Comparison of ENCODE assay signal across 19 cellular contexts in genomic region chr14:50744242-50744641, GRCh38.
DNase-seq lines count a peak whose midpoint lies in the region; ATAC-seq and TF ChIP-seq lines count a peak whose summit lies in the region.
"Had no signal": no experiment of that assay in that cellular context is flagged by ENCODE, and none has a peak within 500 bp of the region (broad histone marks: within the 10 kb centered on the region; RNA-seq: fewer than 3 reads in every experiment).

No MANE protein-coding gene starts in this region.

- no peaks in the 10 kb centered on the region for H3K4me1 ChIP-seq in CD8-positive, alpha-beta T cell (ENCODE audit: insufficient read depth, low read length)
- peaks cover 24% of the 10 kb centered on the region for H3K4me1 ChIP-seq in psoas muscle
- H3K4me1 ChIP-seq in body of pancreas = peaks cover 11% of the 10 kb centered on the region
- peaks cover 3% of the 10 kb centered on the region for H3K4me1 ChIP-seq in vagina

- CTCF ChIA-PET in CD8-positive, alpha-beta T cell (lab: Charles Lee) = interaction anchor here (1.3 kb wide), 1 partner anchor 116 kb away, joined by 5 read pairs; no protein-coding TSS in a partner anchor

- H3K36me3 Mint-ChIP-seq in CD8-positive, alpha-beta T cell = peaks cover 93% of the 10 kb centered on the region
- H3K36me3 Mint-ChIP-seq in activated T-helper 17 cell treated with anti-CD3 and anti-CD28 coated beads, Interleukin-2, amount 50 U/mL, for 72 hours (ENCODE audit: low read depth) = peaks cover 92% of the 10 kb centered on the region

- no peak for ATAC-seq in CD8-positive, alpha-beta T cell
- ATAC-seq in activated T-helper 17 cell treated with anti-CD3 and anti-CD28 coated beads, Interleukin-2, amount 50 U/mL, for 72 hours (replicated peaks) = no peak
- ATAC-seq in psoas muscle (no peak), body of pancreas (no peak), GM21515 (IDR thresholded peaks at IDR 0.05; ENCODE audit: unreplicated experiment) (no peak), GM21737 (IDR thresholded peaks at IDR 0.05; ENCODE audit: unreplicated experiment) (no peak)
- ATAC-seq: A549, GM12878 had no signal

- peaks cover 26% of the 10 kb centered on the region for H3K4me1 Mint-ChIP-seq in CD8-positive, alpha-beta T cell (ENCODE audit: low read depth)
- peaks cover 5% of the 10 kb centered on the region for H3K4me1 Mint-ChIP-seq in activated T-helper 17 cell treated with anti-CD3 and anti-CD28 coated beads, Interleukin-2, amount 50 U/mL, for 72 hours

- no peak for TF ChIP-seq CTCF in CD8-positive, alpha-beta T cell (IDR thresholded peaks at IDR 0.05)
- TF ChIP-seq CTCF in psoas muscle (IDR thresholded peaks at IDR 0.05) (no peak), body of pancreas (IDR thresholded peaks at IDR 0.05) (no peak), vagina (IDR thresholded peaks at IDR 0.05) (no peak)

- intact Hi-C loops in CD8-positive, alpha-beta T cell (cut with DNase I, micrococcal nuclease) = loop anchor here in 1 of 2 experiments (5.0 kb wide), 1 partner anchor 33 kb away; no protein-coding TSS in a partner anchor
- intact Hi-C loops in psoas muscle (cut with DNase I) = no loop called here
- intact Hi-C loops in body of pancreas (cut with DNase I) = no loop called here
- intact Hi-C loops in vagina (cut with DNase I) = no loop called here

- H3K9me3 Mint-ChIP-seq in CD8-positive, alpha-beta T cell = no peaks in the 10 kb centered on the region
- H3K9me3 Mint-ChIP-seq in activated T-helper 17 cell treated with anti-CD3 and anti-CD28 coated beads, Interleukin-2, amount 50 U/mL, for 72 hours = no peaks in the 10 kb centered on the region

- no peaks in the 10 kb centered on the region for H3K9me3 ChIP-seq in CD8-positive, alpha-beta T cell (ENCODE audit: low read length)
- H3K9me3 ChIP-seq in psoas muscle = no peaks in the 10 kb centered on the region
- no peaks in the 10 kb centered on the region for H3K9me3 ChIP-seq in body of pancreas
- H3K9me3 ChIP-seq in vagina = no peaks in the 10 kb centered on the region
- H3K9me3 ChIP-seq: A549 had no signal

- TF ChIP-seq POLR2A in body of pancreas (IDR thresholded peaks at IDR 0.05) (no peak), vagina (IDR thresholded peaks at IDR 0.05) (no peak)

- H3K4me3 ChIP-seq in CD8-positive, alpha-beta T cell (ENCODE audit: low read depth, low read length) = no peak overlapping the region
- no peak overlapping the region for H3K4me3 ChIP-seq in psoas muscle
- H3K4me3 ChIP-seq in body of pancreas = no peak overlapping the region
- no peak overlapping the region for H3K4me3 ChIP-seq in vagina
- H3K4me3 ChIP-seq: A549, GM12878, PC-9 had no signal

- no peak for DNase-seq in CD8-positive, alpha-beta T cell
- no peak for DNase-seq in psoas muscle
- DNase-seq in body of pancreas = no peak
- no peak for DNase-seq in vagina (ENCODE audit: extremely low spot score in 2 of 2)
- DNase-seq: DMS 273 treated with DMSO at 0.1 percent for 48 hours, GDM1, GOT3, KBM-7, NCI-H1436 treated with DMSO at 0.1 percent for 48 hours, NCI-H2081, NCI-H510A, PC-9 had no signal

- no peak overlapping the region for H3K4me3 Mint-ChIP-seq in CD8-positive, alpha-beta T cell
- H3K4me3 Mint-ChIP-seq in activated T-helper 17 cell treated with anti-CD3 and anti-CD28 coated beads, Interleukin-2, amount 50 U/mL, for 72 hours = no peak overlapping the region

- no peaks in the 10 kb centered on the region for H3K27me3 Mint-ChIP-seq in CD8-positive, alpha-beta T cell (ENCODE audit: low read depth)
- no peaks in the 10 kb centered on the region for H3K27me3 Mint-ChIP-seq in activated T-helper 17 cell treated with anti-CD3 and anti-CD28 coated beads, Interleukin-2, amount 50 U/mL, for 72 hours

- H3K27ac Mint-ChIP-seq in CD8-positive, alpha-beta T cell = peak overlapping the region; percentile 37
- peak overlapping the region; percentile 28 for H3K27ac Mint-ChIP-seq in activated T-helper 17 cell treated with anti-CD3 and anti-CD28 coated beads, Interleukin-2, amount 50 U/mL, for 72 hours

- no peak overlapping the region for H3K27ac ChIP-seq in CD8-positive, alpha-beta T cell (ENCODE audit: low read depth, low read length)
- H3K27ac ChIP-seq in layer of hippocampus (ENCODE audit: low read depth, low read length) = peak overlapping the region; percentile 59
- H3K27ac ChIP-seq in psoas muscle = peak overlapping the region; percentile 23
- no peak overlapping the region for H3K27ac ChIP-seq in body of pancreas
- H3K27ac ChIP-seq in vagina = no peak overlapping the region
- H3K27ac ChIP-seq: A549, C4-2B, PC-9 had no signal

- H3K27me3 ChIP-seq in CD8-positive, alpha-beta T cell (ENCODE audit: insufficient read depth, low read length) = no peaks in the 10 kb centered on the region
- H3K27me3 ChIP-seq in layer of hippocampus (ENCODE audit: control insufficient read depth, insufficient read depth, low read length) = no peaks in the 10 kb centered on the region
- no peaks in the 10 kb centered on the region for H3K27me3 ChIP-seq in psoas muscle (ENCODE audit: insufficient read depth in 3 of 3, low read length in 2 of 3)
- H3K27me3 ChIP-seq in body of pancreas = no peaks in the 10 kb centered on the region
- H3K27me3 ChIP-seq in vagina = no peaks in the 10 kb centered on the region

- WGBS in psoas muscle, 3 donors = 76 to 85% (median 80%) methylated on average over 3 of the region's 3 CpGs
- 90 to 96% methylated on average over 3 of the region's 3 CpGs for WGBS in body of pancreas, 2 donors

- POLR2A ChIA-PET in CD8-positive, alpha-beta T cell (lab: Charles Lee) = no interaction called here

- peaks cover 56% of the 10 kb centered on the region for H3K36me3 ChIP-seq in CD8-positive, alpha-beta T cell (ENCODE audit: insufficient read depth, low read length)
- H3K36me3 ChIP-seq in psoas muscle (ENCODE audit: insufficient read depth in 1 of 2, low read depth in 1 of 2) (peaks cover 3 to 80% of the 10 kb centered on the region in 2 donors), body of pancreas (replicated peaks in 1 of 2; ENCODE audit: insufficient read depth in 1 of 2, low read depth in 2 of 2) (peaks cover 0 to 2% of the 10 kb centered on the region in 2 donors), vagina (peaks cover 0 to 29% of the 10 kb centered on the region in 2 donors)

Comparison
In these comparisons a context has a peak if more than half of its experiments do, and no peak if none do; other contexts are left out.
1. H3K27ac ChIP-seq: peak in layer of hippocampus (single experiment) and psoas muscle (single experiment); none in CD8-positive, alpha-beta T cell (single experiment), body of pancreas (0 of 4) and vagina (single experiment).